In genomic region chr13:29369060-29369743, GRCh38 we compare ENCODE assay signal across 8 cellular contexts.
DNase-seq lines count a peak whose midpoint lies in the region; ATAC-seq and TF ChIP-seq lines count a peak whose summit lies in the region.

No MANE protein-coding gene starts in this region.

- DNase-seq in EH (ENCODE audit: low read depth) (peak; percentile 48), SKM-1 treated with dmso at 0.1 percent for 144 hours (lab: John Stamatoyannopoulos, UW; ENCODE audit: unreplicated experiment) (peak; percentile 94), foreskin keratinocyte (peak in 1 of 2 donors; percentile 28), putamen (ENCODE audit: low spot score) (peak; percentile 39), T-helper 1 cell (no peak)

- no peak overlapping the region for H3K27ac ChIP-seq in foreskin keratinocyte

- TF ChIP-seq CTCF in LNCAP (IDR thresholded peaks at IDR 0.05) (peak; percentile 53), foreskin keratinocyte (conservative IDR thresholded peaks at IDR 0.05) (peak; percentile 71)

- peaks cover 6% of the 10 kb centered on the region for H3K27me3 ChIP-seq in foreskin keratinocyte

- ATAC-seq in foreskin keratinocyte (peak; percentile 73), GM21447 (IDR thresholded peaks at IDR 0.05; ENCODE audit: unreplicated experiment) (no peak), HG02759 (IDR thresholded peaks at IDR 0.05; ENCODE audit: unreplicated experiment) (no peak)

- H3K4me1 ChIP-seq in foreskin keratinocyte: no peaks in the 10 kb centered on the region

Comparison
In these comparisons a context has a peak if more than half of its experiments do, and no peak if none do; other contexts are left out.
1. DNase-seq: peak in EH (single experiment), SKM-1 treated with dmso at 0.1 percent for 144 hours (single experiment) and putamen (single experiment); none in T-helper 1 cell (0 of 5).